1 cellular context compared by ENCODE assay signal in the genomic region with DNA sequence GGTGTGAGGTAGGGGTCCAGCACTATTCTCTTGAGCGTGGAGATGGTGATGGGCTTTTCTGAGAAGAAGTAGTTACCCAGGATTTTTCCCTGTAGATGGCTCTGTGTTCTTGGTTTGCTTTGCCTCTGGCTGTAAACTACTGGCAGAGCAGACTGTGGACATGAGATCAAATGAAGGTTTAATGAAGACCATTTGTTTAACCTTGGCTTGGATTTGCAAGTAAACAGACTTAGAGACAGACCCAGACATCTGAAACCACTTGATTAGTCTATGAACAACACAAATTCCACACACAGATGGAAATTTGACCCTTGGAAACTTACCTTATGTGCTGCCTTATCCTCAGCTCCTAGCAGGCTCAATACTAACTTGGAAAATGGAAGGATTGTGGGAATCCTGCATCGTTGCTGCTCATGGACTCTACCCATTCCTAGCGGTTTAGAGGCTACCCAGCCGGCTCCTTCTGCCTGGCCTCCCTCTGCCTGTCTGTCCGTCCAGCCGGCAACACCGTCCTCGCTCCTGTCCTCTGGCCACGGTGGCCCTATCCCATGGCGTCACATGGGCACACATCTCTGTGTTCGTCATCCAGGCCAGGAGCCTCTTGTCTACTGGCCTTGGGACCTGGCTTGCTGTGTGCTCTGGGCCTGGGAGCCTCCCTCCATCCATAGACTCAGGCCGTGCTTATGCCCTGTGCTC. TPM values are rescaled to one million over a fixed set of nuclear protein-coding genes. Genes with fewer than 3 reads are reported as not detected.
"Had no signal": no experiment of that assay in that cellular context is flagged by ENCODE, and none has a peak within 500 bp of the region (broad histone marks: within the 10 kb centered on the region; RNA-seq: fewer than 3 reads in every experiment).

No MANE protein-coding gene starts in this region.

RNA-seq across cellular contexts. Expression of a gene that starts 50.0 kb away (rescaled TPM):
- total RNA-seq: SJCRH30 had no signal
